In the genomic region with DNA sequence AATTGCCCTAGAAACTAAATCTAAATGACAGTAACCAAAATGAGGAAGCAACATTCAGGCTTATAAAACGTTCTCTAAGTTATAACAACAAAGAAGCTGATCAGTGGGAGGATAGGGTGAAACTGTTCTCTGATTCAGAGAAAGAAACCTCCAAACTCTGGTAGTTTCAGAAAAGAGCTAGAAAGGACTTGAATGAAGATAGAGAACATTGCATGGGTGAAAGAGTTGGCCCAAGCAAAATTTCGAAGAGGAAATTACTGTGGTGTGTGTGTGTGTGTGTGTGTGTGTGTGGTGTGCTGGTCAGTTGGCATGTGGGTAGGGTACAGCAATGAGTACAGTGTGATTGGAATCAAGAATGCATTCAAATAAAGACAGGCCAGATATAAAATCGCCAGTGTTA, we compare ENCODE assay signal across 23 cellular contexts. TPM values are rescaled to one million over a fixed set of nuclear protein-coding genes. Genes with fewer than 3 reads are reported as not detected.
DNase-seq lines count a peak whose midpoint lies in the region; ATAC-seq and TF ChIP-seq lines count a peak whose summit lies in the region.
"Had no signal": no experiment of that assay in that cellular context is flagged by ENCODE, and none has a peak within 500 bp of the region (broad histone marks: within the 10 kb centered on the region; RNA-seq: fewer than 3 reads in every experiment).

No MANE protein-coding gene starts in this region.

- H3K9me3 Mint-ChIP-seq in CD8-positive, alpha-beta memory T cell, result peaks cover 0 to 5% (median 3%) of the 10 kb centered on the region in 5 donors
- peaks cover 4% of the 10 kb centered on the region for H3K9me3 Mint-ChIP-seq in activated CD8-positive, alpha-beta T cell treated with anti-CD3 and anti-CD28 coated beads for 36 hours
- H3K9me3 Mint-ChIP-seq in activated CD4-positive, alpha-beta memory T cell treated with anti-CD3 and anti-CD28 coated beads for 36 hours, result peaks cover 2% of the 10 kb centered on the region
- H3K9me3 Mint-ChIP-seq: activated CD4-positive, alpha-beta T cell treated with anti-CD3 and anti-CD28 coated beads, Interleukin-2, amount 10 ng/mL, durations not matched to agents 7 days and 5 days had no signal

- POLR2A ChIA-PET in CD8-positive, alpha-beta memory T cell (lab: Charles Lee), result no interaction called here
- POLR2A ChIA-PET in activated CD8-positive, alpha-beta T cell treated with anti-CD3 and anti-CD28 coated beads for 36 hours (lab: Charles Lee), result no interaction called here
- POLR2A ChIA-PET in activated CD4-positive, alpha-beta memory T cell treated with anti-CD3 and anti-CD28 coated beads for 36 hours (lab: Charles Lee), result no interaction called here

- H3K9ac ChIP-seq in MM.1S (ENCODE audit: low read length), result no peak overlapping the region

- H2AFZ ChIP-seq in MM.1S (ENCODE audit: low read length), result no peak overlapping the region

- peak overlapping the region; percentile 39; the same call in 1 of the 2 replicates for H3K27ac ChIP-seq in MM.1S (ENCODE audit: low read length)
- no peak overlapping the region for H3K27ac ChIP-seq in CD8-positive, alpha-beta memory T cell (ENCODE audit: low read depth, low read length)
- H3K27ac ChIP-seq: suprapubic skin had no signal

- H3K4me1 ChIP-seq in MM.1S (ENCODE audit: low read length), result peaks cover 4% of the 10 kb centered on the region; the same call in 1 of the 2 replicates
- H3K4me1 ChIP-seq in CD8-positive, alpha-beta memory T cell (ENCODE audit: insufficient read depth, low read length), result no peaks in the 10 kb centered on the region

- no peaks in the 10 kb centered on the region for H3K36me3 Mint-ChIP-seq in CD8-positive, alpha-beta memory T cell
- no peaks in the 10 kb centered on the region for H3K36me3 Mint-ChIP-seq in activated CD8-positive, alpha-beta T cell treated with anti-CD3 and anti-CD28 coated beads for 36 hours (ENCODE audit: low read depth)
- H3K36me3 Mint-ChIP-seq in activated CD4-positive, alpha-beta memory T cell treated with anti-CD3 and anti-CD28 coated beads for 36 hours, result no peaks in the 10 kb centered on the region
- H3K36me3 Mint-ChIP-seq: CD14-positive monocyte had no signal

- H3K4me3 ChIP-seq in GM12864 (ENCODE audit: low read depth, low read length) (no peak overlapping the region), MM.1S (ENCODE audit: low read length) (no peak overlapping the region)
- no peak overlapping the region for H3K4me3 ChIP-seq in CD8-positive, alpha-beta memory T cell (ENCODE audit: low read length)
- H3K4me3 ChIP-seq: suprapubic skin had no signal

- H4K20me1 ChIP-seq in MM.1S (ENCODE audit: insufficient read depth, low read length), result no peaks in the 10 kb centered on the region

- H3K9me2 ChIP-seq in MM.1S (replicated peaks; ENCODE audit: insufficient read depth, low read length), result no peaks in the 10 kb centered on the region

- no peaks in the 10 kb centered on the region for H3K36me3 ChIP-seq in MM.1S (replicated peaks; ENCODE audit: insufficient read depth, low read length)
- no peaks in the 10 kb centered on the region for H3K36me3 ChIP-seq in CD8-positive, alpha-beta memory T cell (ENCODE audit: insufficient read depth, low read length)
- H3K36me3 ChIP-seq: suprapubic skin had no signal

- no peaks in the 10 kb centered on the region; the same call in 1 of the 2 replicates for H3F3A ChIP-seq in MM.1S (ENCODE audit: insufficient read depth, low read length)

- H3K4me1 Mint-ChIP-seq in CD8-positive, alpha-beta memory T cell, result no peaks in the 10 kb centered on the region
- peaks cover 3% of the 10 kb centered on the region for H3K4me1 Mint-ChIP-seq in activated CD8-positive, alpha-beta T cell treated with anti-CD3 and anti-CD28 coated beads for 36 hours (ENCODE audit: low read depth)
- H3K4me1 Mint-ChIP-seq in activated CD4-positive, alpha-beta memory T cell treated with anti-CD3 and anti-CD28 coated beads for 36 hours (ENCODE audit: low read depth), result no peaks in the 10 kb centered on the region
- H3K4me1 Mint-ChIP-seq: activated CD4-positive, alpha-beta T cell treated with anti-CD3 and anti-CD28 coated beads, Interleukin-2, amount 10 ng/mL, durations not matched to agents 7 days and 5 days; CD14-positive monocyte; IgD-negative memory B cell had no signal

- no peaks in the 10 kb centered on the region for H3K79me2 ChIP-seq in MM.1S (ENCODE audit: low read length)

- H3K27me3 ChIP-seq in MM.1S (replicated peaks; ENCODE audit: insufficient read depth, low read length), result no peaks in the 10 kb centered on the region
- H3K27me3 ChIP-seq in CD8-positive, alpha-beta memory T cell (ENCODE audit: insufficient read depth, low read length, poor library complexity, severe bottlenecking), result no peaks in the 10 kb centered on the region
- H3K27me3 ChIP-seq: suprapubic skin had no signal

- H3K4me2 ChIP-seq in MM.1S (ENCODE audit: low read depth, low read length), result peak overlapping the region; percentile 24; the same call in 1 of the 2 replicates

- intact Hi-C loops in activated CD8-positive, alpha-beta T cell treated with anti-CD3 and anti-CD28 coated beads for 36 hours (cut with micrococcal nuclease), result no loop called here
- intact Hi-C loops in activated CD4-positive, alpha-beta memory T cell treated with anti-CD3 and anti-CD28 coated beads for 36 hours (cut with micrococcal nuclease), result no loop called here

- ATAC-seq in GM18870 (IDR thresholded peaks at IDR 0.05; ENCODE audit: unreplicated experiment) (peak; percentile 75), HG02870 (IDR thresholded peaks at IDR 0.05; ENCODE audit: unreplicated experiment) (peak; percentile 78)
- ATAC-seq in activated CD8-positive, alpha-beta T cell treated with anti-CD3 and anti-CD28 coated beads for 36 hours, result no peak
- ATAC-seq: SK-N-SH treated with all-trans-retinoic acid at 6 μM for 48 hours had no signal

- CTCF ChIA-PET in CD8-positive, alpha-beta memory T cell (lab: Charles Lee), result no interaction called here
- CTCF ChIA-PET in activated CD8-positive, alpha-beta T cell treated with anti-CD3 and anti-CD28 coated beads for 36 hours (lab: Charles Lee), result no interaction called here
- CTCF ChIA-PET in activated CD4-positive, alpha-beta memory T cell treated with anti-CD3 and anti-CD28 coated beads for 36 hours (lab: Charles Lee), result no interaction called here

- no peaks in the 10 kb centered on the region for H3K9me3 ChIP-seq in MM.1S (replicated peaks; ENCODE audit: insufficient read depth, low read length)
- H3K9me3 ChIP-seq in CD8-positive, alpha-beta memory T cell (ENCODE audit: low read length), result no peaks in the 10 kb centered on the region
- H3K9me3 ChIP-seq: suprapubic skin had no signal

- TF ChIP-seq CTCF in GM12864 (IDR thresholded peaks at IDR 0.05; ENCODE audit: low read depth, low read length, missing control alignments) (no peak), MM.1S (IDR thresholded peaks at IDR 0.05; ENCODE audit: low read length) (no peak)
- no peak for TF ChIP-seq CTCF in activated CD8-positive, alpha-beta T cell treated with anti-CD3 and anti-CD28 coated beads for 36 hours (IDR thresholded peaks at IDR 0.05)

- no peak overlapping the region for H3K27ac Mint-ChIP-seq in CD8-positive, alpha-beta memory T cell
- no peak overlapping the region for H3K27ac Mint-ChIP-seq in activated CD8-positive, alpha-beta T cell treated with anti-CD3 and anti-CD28 coated beads for 36 hours
- no peak overlapping the region for H3K27ac Mint-ChIP-seq in activated CD4-positive, alpha-beta memory T cell treated with anti-CD3 and anti-CD28 coated beads for 36 hours
- H3K27ac Mint-ChIP-seq: activated CD4-positive, alpha-beta T cell treated with anti-CD3 and anti-CD28 coated beads, Interleukin-2, amount 10 ng/mL, durations not matched to agents 7 days and 5 days; CD14-positive monocyte; IgD-negative memory B cell had no signal

- DNase-seq in GM12864 (ENCODE audit: low read depth) (peak; percentile 36), MM.1S (peak; percentile 47), NCI-H1417 (lab: John Stamatoyannopoulos, UW) (no peak)
- no peak for DNase-seq in CD8-positive, alpha-beta memory T cell
- no peak for DNase-seq in activated CD8-positive, alpha-beta T cell treated with anti-CD3 and anti-CD28 coated beads for 36 hours
- DNase-seq in activated CD4-positive, alpha-beta memory T cell treated with anti-CD3 and anti-CD28 coated beads for 36 hours, result no peak
- DNase-seq: ACHN; activated CD4-positive, alpha-beta T cell treated with anti-CD3 and anti-CD28 coated beads, Interleukin-2, amount 10 ng/mL, durations not matched to agents 7 days and 5 days; activated naive CD4-positive, alpha-beta T cell; central memory CD4-positive, alpha-beta T cell; erythroblast; foreskin melanocyte; hypothalamus; NCI-H2081 had no signal

- H3K27me3 Mint-ChIP-seq in CD8-positive, alpha-beta memory T cell, result peaks cover 0 to 3% of the 10 kb centered on the region in 2 donors
- no peaks in the 10 kb centered on the region for H3K27me3 Mint-ChIP-seq in activated CD8-positive, alpha-beta T cell treated with anti-CD3 and anti-CD28 coated beads for 36 hours
- H3K27me3 Mint-ChIP-seq in activated CD4-positive, alpha-beta memory T cell treated with anti-CD3 and anti-CD28 coated beads for 36 hours, result no peaks in the 10 kb centered on the region
- H3K27me3 Mint-ChIP-seq: activated CD4-positive, alpha-beta T cell treated with anti-CD3 and anti-CD28 coated beads, Interleukin-2, amount 10 ng/mL, durations not matched to agents 7 days and 5 days had no signal

- H3K4me3 Mint-ChIP-seq in CD8-positive, alpha-beta memory T cell, result no peak overlapping the region
- H3K4me3 Mint-ChIP-seq in activated CD8-positive, alpha-beta T cell treated with anti-CD3 and anti-CD28 coated beads for 36 hours, result no peak overlapping the region
- H3K4me3 Mint-ChIP-seq in activated CD4-positive, alpha-beta memory T cell treated with anti-CD3 and anti-CD28 coated beads for 36 hours, result no peak overlapping the region
- H3K4me3 Mint-ChIP-seq: activated CD4-positive, alpha-beta T cell treated with anti-CD3 and anti-CD28 coated beads, Interleukin-2, amount 10 ng/mL, durations not matched to agents 7 days and 5 days; CD14-positive monocyte had no signal

RNA-seq across cellular contexts. Expression of a gene that starts 16.5 kb away (rescaled TPM):
- not detected for total RNA-seq in CD8-positive, alpha-beta memory T cell
- not detected for polyA plus RNA-seq in CD8-positive, alpha-beta memory T cell
- not detected for total RNA-seq in activated CD8-positive, alpha-beta T cell treated with anti-CD3 and anti-CD28 coated beads for 36 hours
- total RNA-seq in activated CD4-positive, alpha-beta memory T cell treated with anti-CD3 and anti-CD28 coated beads for 36 hours, result not detected
- total RNA-seq: activated CD4-positive, alpha-beta T cell treated with anti-CD3 and anti-CD28 coated beads, Interleukin-2, amount 10 ng/mL, durations not matched to agents 7 days and 5 days; lung microvascular endothelial cell; NCI-H460; RPMI7951 had no signal
- polyA plus RNA-seq: IgD-negative memory B cell had no signal

Comparison
In these comparisons a context has a peak if more than half of its experiments do, and no peak if none do; other contexts are left out.
1. DNase-seq: peak in GM12864 (single experiment) and MM.1S (single experiment); none in CD8-positive, alpha-beta memory T cell (0 of 5), NCI-H1417 (0 of 3), activated CD8-positive, alpha-beta T cell treated with anti-CD3 and anti-CD28 coated beads for 36 hours (single experiment) and activated CD4-positive, alpha-beta memory T cell treated with anti-CD3 and anti-CD28 coated beads for 36 hours (single experiment).